Comparison of ENCODE assay signal across 1 cellular context in the genomic region with DNA sequence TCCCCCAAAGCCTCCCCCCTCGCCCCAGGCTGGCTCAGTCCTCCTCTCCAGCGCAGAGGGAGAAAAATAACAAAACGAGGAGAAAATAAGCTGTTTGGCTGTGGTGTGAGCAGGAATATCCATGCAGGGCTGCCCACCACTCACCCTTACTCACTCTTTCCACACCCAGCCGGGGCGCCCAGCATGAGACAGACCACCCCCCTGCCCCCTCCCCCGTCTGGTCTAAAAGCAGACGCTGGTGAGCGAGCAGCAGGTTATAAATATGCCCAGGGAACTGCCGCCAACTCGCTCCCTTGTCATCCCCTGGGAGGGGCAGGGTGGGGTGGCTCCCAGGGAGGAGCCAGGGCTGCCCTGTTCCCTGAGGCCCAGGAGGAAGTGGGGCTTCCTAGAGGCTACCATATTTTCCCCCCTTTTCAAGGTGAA.
A peak's percentile ranks its signal among the peaks of the same experiment; 100 is the strongest.
TF ChIP-seq lines count a peak whose summit lies in the region.

No MANE protein-coding gene starts in this region.

TF ChIP-seq in HEK293, 187 proteins besides CTCF, POLR2A, EP300 and RAD21 (continued from another document):
- TF ChIP-seq ZNF302 (tag by site-specific recombination; IDR thresholded peaks at IDR 0.05; ENCODE audit: low read depth): no peak
- TF ChIP-seq ZNF473 (tag by site-specific recombination; IDR thresholded peaks at IDR 0.05): no peak
- TF ChIP-seq KLF1 (tag by site-specific recombination; IDR thresholded peaks at IDR 0.05): peak; percentile 52
- no peak for TF ChIP-seq ZNF404 (tag by site-specific recombination; IDR thresholded peaks at IDR 0.05)
- no peak for TF ChIP-seq ZNF366 (tag by site-specific recombination; conservative IDR thresholded peaks at IDR 0.05)
- TF ChIP-seq TRIM28 (IDR thresholded peaks at IDR 0.05; ENCODE audit: borderline replicate concordance, low read length): no peak
- TF ChIP-seq, protein P1, sequence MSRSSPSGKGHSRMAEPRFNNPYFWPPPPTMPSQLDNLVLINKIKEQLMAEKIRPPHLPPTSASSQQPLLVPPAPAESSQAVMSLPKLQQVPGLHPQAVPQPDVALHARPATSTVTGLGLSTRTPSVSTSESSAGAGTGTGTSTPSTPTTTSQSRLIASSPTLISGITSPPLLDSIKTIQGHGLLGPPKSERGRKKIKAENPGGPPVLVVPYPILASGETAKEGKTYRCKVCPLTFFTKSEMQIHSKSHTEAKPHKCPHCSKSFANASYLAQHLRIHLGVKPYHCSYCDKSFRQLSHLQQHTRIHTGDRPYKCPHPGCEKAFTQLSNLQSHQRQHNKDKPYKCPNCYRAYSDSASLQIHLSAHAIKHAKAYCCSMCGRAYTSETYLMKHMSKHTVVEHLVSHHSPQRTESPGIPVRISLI (tag by site-specific recombination; IDR thresholded peaks at IDR 0.05): no peak
- TF ChIP-seq ZNF146 (tag by site-specific recombination; IDR thresholded peaks at IDR 0.05): no peak
- no peak for TF ChIP-seq ZBTB17 (tag by site-specific recombination; IDR thresholded peaks at IDR 0.05)
- TF ChIP-seq ZFHX2 (tag by site-specific recombination; conservative IDR thresholded peaks at IDR 0.05): peak; percentile 35; the same call in 1 of the 2 replicates
- TF ChIP-seq, protein P2, sequence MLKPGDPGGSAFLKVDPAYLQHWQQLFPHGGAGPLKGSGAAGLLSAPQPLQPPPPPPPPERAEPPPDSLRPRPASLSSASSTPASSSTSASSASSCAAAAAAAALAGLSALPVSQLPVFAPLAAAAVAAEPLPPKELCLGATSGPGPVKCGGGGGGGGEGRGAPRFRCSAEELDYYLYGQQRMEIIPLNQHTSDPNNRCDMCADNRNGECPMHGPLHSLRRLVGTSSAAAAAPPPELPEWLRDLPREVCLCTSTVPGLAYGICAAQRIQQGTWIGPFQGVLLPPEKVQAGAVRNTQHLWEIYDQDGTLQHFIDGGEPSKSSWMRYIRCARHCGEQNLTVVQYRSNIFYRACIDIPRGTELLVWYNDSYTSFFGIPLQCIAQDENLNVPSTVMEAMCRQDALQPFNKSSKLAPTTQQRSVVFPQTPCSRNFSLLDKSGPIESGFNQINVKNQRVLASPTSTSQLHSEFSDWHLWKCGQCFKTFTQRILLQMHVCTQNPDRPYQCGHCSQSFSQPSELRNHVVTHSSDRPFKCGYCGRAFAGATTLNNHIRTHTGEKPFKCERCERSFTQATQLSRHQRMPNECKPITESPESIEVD (tag by site-specific recombination; IDR thresholded peaks at IDR 0.05): no peak
- TF ChIP-seq ZNF274 (IDR thresholded peaks at IDR 0.05; ENCODE audit: low read length): no peak
- no peak for TF ChIP-seq ZNF274 (tag by site-specific recombination; IDR thresholded peaks at IDR 0.05; ENCODE audit: borderline replicate concordance)
- TF ChIP-seq, protein P3, sequence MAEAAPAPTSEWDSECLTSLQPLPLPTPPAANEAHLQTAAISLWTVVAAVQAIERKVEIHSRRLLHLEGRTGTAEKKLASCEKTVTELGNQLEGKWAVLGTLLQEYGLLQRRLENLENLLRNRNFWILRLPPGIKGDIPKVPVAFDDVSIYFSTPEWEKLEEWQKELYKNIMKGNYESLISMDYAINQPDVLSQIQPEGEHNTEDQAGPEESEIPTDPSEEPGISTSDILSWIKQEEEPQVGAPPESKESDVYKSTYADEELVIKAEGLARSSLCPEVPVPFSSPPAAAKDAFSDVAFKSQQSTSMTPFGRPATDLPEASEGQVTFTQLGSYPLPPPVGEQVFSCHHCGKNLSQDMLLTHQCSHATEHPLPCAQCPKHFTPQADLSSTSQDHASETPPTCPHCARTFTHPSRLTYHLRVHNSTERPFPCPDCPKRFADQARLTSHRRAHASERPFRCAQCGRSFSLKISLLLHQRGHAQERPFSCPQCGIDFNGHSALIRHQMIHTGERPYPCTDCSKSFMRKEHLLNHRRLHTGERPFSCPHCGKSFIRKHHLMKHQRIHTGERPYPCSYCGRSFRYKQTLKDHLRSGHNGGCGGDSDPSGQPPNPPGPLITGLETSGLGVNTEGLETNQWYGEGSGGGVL (tag by site-specific recombination; IDR thresholded peaks at IDR 0.05): no peak
- no peak for TF ChIP-seq ZBTB8A (tag by site-specific recombination; IDR thresholded peaks at IDR 0.05)
- TF ChIP-seq ZNF621 (tag by site-specific recombination; IDR thresholded peaks at IDR 0.05): no peak
- no peak for TF ChIP-seq ZNF791 (tag by site-specific recombination; IDR thresholded peaks at IDR 0.05)
- no peak for TF ChIP-seq ZNF549 (tag by site-specific recombination; IDR thresholded peaks at IDR 0.05)
- no peak for TF ChIP-seq KLF10 (tag by site-specific recombination; IDR thresholded peaks at IDR 0.05)
- TF ChIP-seq, protein P4, sequence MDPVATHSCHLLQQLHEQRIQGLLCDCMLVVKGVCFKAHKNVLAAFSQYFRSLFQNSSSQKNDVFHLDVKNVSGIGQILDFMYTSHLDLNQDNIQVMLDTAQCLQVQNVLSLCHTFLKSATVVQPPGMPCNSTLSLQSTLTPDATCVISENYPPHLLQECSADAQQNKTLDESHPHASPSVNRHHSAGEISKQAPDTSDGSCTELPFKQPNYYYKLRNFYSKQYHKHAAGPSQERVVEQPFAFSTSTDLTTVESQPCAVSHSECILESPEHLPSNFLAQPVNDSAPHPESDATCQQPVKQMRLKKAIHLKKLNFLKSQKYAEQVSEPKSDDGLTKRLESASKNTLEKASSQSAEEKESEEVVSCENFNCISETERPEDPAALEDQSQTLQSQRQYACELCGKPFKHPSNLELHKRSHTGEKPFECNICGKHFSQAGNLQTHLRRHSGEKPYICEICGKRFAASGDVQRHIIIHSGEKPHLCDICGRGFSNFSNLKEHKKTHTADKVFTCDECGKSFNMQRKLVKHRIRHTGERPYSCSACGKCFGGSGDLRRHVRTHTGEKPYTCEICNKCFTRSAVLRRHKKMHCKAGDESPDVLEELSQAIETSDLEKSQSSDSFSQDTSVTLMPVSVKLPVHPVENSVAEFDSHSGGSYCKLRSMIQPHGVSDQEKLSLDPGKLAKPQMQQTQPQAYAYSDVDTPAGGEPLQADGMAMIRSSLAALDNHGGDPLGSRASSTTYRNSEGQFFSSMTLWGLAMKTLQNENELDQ (tag by site-specific recombination; IDR thresholded peaks at IDR 0.05; ENCODE audit: low read depth): no peak
- no peak for TF ChIP-seq SETDB1 (IDR thresholded peaks at IDR 0.05; ENCODE audit: insufficient read length, low read length)
- no peak for TF ChIP-seq ZNF658 (tag by site-specific recombination; IDR thresholded peaks at IDR 0.05)
- TF ChIP-seq EGR2 (tag by site-specific recombination; IDR thresholded peaks at IDR 0.05; ENCODE audit: low read depth): no peak
- TF ChIP-seq, protein P5, sequence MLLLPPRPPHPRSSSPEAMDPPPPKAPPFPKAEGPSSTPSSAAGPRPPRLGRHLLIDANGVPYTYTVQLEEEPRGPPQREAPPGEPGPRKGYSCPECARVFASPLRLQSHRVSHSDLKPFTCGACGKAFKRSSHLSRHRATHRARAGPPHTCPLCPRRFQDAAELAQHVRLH (tag by site-specific recombination; IDR thresholded peaks at IDR 0.05): no peak
- TF ChIP-seq ZNF555 (tag by site-specific recombination; conservative IDR thresholded peaks at IDR 0.05): no peak
- TF ChIP-seq GLIS2 (tag by site-specific recombination; IDR thresholded peaks at IDR 0.05): peak; percentile 44; the same call in 1 of the 2 replicates
